Comparison of ENCODE assay signal across 1 cellular context in the genomic region with DNA sequence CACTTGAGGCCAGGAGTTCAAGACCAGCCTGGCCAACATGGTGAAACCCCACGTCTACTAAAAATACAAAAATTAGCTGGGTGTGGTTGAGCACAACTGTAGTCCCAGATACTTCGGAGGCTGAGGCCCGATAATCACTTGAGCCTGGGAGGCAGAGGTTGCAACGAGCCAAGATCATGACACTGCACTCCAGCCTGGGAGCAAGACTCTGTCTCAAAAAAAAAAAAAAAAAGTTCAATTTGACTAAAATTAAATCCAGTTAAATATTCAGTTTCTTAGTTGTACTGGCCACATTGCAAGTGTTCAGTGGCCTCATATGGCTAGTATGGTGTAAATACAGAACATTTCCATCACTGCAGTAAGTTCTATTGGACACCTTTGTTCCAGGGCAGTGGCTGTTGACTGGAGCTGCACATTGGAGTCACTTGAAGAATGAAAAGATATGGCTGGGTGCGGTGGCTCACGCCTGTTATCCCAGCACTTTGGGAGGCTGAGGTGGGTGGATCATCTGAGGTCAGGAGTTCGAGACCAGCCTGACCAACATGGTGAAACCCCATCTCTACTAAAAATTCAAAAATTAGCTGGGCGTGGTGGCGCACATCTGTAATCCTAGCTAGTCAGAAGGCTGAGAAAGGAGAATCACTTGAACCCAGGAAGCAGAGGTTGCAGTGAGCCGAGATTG.
TF ChIP-seq lines count a peak whose summit lies in the region.
"Not testable (repeated sequence)": the region's sequence is repeated elsewhere in the genome, so short reads cannot be mapped to it uniquely, and the experiment has no call there.

No MANE protein-coding gene starts in this region.

TF ChIP-seq in K562, 482 proteins besides CTCF, POLR2A, EP300 and RAD21:
- peak; percentile 73 for TF ChIP-seq EGR1 (conservative IDR thresholded peaks at IDR 0.05)
- TF ChIP-seq ZNF263 (CRISPR knock-in tag; IDR thresholded peaks at IDR 0.05; ENCODE audit: borderline replicate concordance) = peak; percentile 50; the same call in 1 of the 2 replicates
- TF ChIP-seq BCOR (IDR thresholded peaks at IDR 0.05) = peak; percentile 77; the same call in 1 of the 2 replicates
- 0 out of 2 replicates have a peak, but pooled peaks have one; percentile 10 for TF ChIP-seq ZKSCAN8 (CRISPR knock-in tag; IDR thresholded peaks at IDR 0.05)
- peak; percentile 67; the same call in 1 of the 2 replicates for TF ChIP-seq SMARCA4 (IDR thresholded peaks at IDR 0.05)
- TF ChIP-seq DPF2 (IDR thresholded peaks at IDR 0.05) = peak; percentile 83
- peak; percentile 75 for TF ChIP-seq C11orf30 (IDR thresholded peaks at IDR 0.05; ENCODE audit: low read depth)
- TF ChIP-seq ARID1B (IDR thresholded peaks at IDR 0.05) = peak; percentile 63
- peak; percentile 33; the same call in 1 of the 2 replicates for TF ChIP-seq MAFK (IDR thresholded peaks at IDR 0.05; ENCODE audit: low read length)
- TF ChIP-seq, protein P1, sequence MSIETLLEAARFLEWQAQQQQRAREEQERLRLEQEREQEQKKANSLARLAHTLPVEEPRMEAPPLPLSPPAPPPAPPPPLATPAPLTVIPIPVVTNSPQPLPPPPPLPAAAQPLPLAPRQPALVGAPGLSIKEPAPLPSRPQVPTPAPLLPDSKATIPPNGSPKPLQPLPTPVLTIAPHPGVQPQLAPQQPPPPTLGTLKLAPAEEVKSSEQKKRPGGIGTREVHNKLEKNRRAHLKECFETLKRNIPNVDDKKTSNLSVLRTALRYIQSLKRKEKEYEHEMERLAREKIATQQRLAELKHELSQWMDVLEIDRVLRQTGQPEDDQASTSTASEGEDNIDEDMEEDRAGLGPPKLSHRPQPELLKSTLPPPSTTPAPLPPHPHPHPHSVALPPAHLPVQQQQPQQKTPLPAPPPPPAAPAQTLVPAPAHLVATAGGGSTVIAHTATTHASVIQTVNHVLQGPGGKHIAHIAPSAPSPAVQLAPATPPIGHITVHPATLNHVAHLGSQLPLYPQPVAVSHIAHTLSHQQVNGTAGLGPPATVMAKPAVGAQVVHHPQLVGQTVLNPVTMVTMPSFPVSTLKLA (conservative IDR thresholded peaks at IDR 0.05) = 0 out of 4 replicates have a peak, but pooled peaks of 1 of the 2 experiments have one; percentile 2
- peak; percentile 61 for TF ChIP-seq MAFG (tag; conservative IDR thresholded peaks at IDR 0.05)
- peak; percentile 54 for TF ChIP-seq ADNP (tag; IDR thresholded peaks at IDR 0.05)
- 0 out of 2 replicates have a peak, but pooled peaks have one; percentile 13 for TF ChIP-seq RAD51 (IDR thresholded peaks at IDR 0.05; ENCODE audit: borderline replicate concordance, low read depth)
- peak; percentile 38; the same call in 1 of the 2 replicates for TF ChIP-seq KAT7 (CRISPR knock-in tag; IDR thresholded peaks at IDR 0.05; ENCODE audit: borderline replicate concordance)
- 0 out of 2 replicates have a peak, but pooled peaks have one; percentile 43 for TF ChIP-seq ZNF766 (CRISPR knock-in tag; conservative IDR thresholded peaks at IDR 0.05)
- peak; percentile 81 for TF ChIP-seq TBP (optimal IDR thresholded peaks at IDR 0.05; ENCODE audit: low read depth, low read length)
- peak; percentile 49; the same call in 1 of the 2 replicates for TF ChIP-seq MTA3 (IDR thresholded peaks at IDR 0.05; ENCODE audit: borderline replicate concordance)
- peak; percentile 40; the same call in 1 of the 2 replicates for TF ChIP-seq EP400 (IDR thresholded peaks at IDR 0.05)
- TF ChIP-seq MYNN (IDR thresholded peaks at IDR 0.05) = 0 out of 2 replicates have a peak, but pooled peaks have one; percentile 17
- not testable (repeated sequence) for TF ChIP-seq MYNN (CRISPR knock-in tag; IDR thresholded peaks at IDR 0.05); CREB1 (IDR thresholded peaks at IDR 0.05)
- TF ChIP-seq KDM1A (IDR thresholded peaks at IDR 0.05) = peak; percentile 19 to 74; a peak in 3 of 4 replicates
- TF ChIP-seq POLR2H (tag; IDR thresholded peaks at IDR 0.05; ENCODE audit: low read depth) = 0 out of 2 replicates have a peak, but pooled peaks have one; percentile 20
- TF ChIP-seq, protein P2, sequence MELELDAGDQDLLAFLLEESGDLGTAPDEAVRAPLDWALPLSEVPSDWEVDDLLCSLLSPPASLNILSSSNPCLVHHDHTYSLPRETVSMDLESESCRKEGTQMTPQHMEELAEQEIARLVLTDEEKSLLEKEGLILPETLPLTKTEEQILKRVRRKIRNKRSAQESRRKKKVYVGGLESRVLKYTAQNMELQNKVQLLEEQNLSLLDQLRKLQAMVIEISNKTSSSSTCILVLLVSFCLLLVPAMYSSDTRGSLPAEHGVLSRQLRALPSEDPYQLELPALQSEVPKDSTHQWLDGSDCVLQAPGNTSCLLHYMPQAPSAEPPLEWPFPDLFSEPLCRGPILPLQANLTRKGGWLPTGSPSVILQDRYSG (tag; conservative IDR thresholded peaks at IDR 0.05; ENCODE audit: low read depth) = 0 out of 2 replicates have a peak, but pooled peaks have one; percentile 41
- TF ChIP-seq, protein P3, sequence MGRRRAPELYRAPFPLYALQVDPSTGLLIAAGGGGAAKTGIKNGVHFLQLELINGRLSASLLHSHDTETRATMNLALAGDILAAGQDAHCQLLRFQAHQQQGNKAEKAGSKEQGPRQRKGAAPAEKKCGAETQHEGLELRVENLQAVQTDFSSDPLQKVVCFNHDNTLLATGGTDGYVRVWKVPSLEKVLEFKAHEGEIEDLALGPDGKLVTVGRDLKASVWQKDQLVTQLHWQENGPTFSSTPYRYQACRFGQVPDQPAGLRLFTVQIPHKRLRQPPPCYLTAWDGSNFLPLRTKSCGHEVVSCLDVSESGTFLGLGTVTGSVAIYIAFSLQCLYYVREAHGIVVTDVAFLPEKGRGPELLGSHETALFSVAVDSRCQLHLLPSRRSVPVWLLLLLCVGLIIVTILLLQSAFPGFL (CRISPR knock-in tag; IDR thresholded peaks at IDR 0.05) = 0 out of 2 replicates have a peak, but pooled peaks have one; percentile 45
- TF ChIP-seq CEBPB (tag; IDR thresholded peaks at IDR 0.05) = peak; percentile 86
- peak; percentile 85 for TF ChIP-seq ZNF384 (IDR thresholded peaks at IDR 0.05; ENCODE audit: low read depth, low read length)
- TF ChIP-seq TAL1 (IDR thresholded peaks at IDR 0.05) = peak; percentile 40; the same call in 1 of the 2 replicates
- TF ChIP-seq ZNF316 (IDR thresholded peaks at IDR 0.05) = peak; percentile 71
- TF ChIP-seq CREB1 (CRISPR knock-in tag; IDR thresholded peaks at IDR 0.05) = 0 out of 2 replicates have a peak, but pooled peaks have one; percentile 23
- TF ChIP-seq TRIM24 (IDR thresholded peaks at IDR 0.05) = peak in 1 of 2 experiments; percentile 3; a peak in 1 of 4 replicates
- TF ChIP-seq NRF1 (conservative IDR thresholded peaks at IDR 0.05 in 1 of 2, IDR thresholded peaks at IDR 0.05 in 1 of 2) = 0 out of 4 replicates have a peak, but pooled peaks of 1 of the 2 experiments have one; percentile 23
- peak; percentile 51 for TF ChIP-seq TCF3 (CRISPR knock-in tag; IDR thresholded peaks at IDR 0.05)
- TF ChIP-seq POLR3A (IDR thresholded peaks at IDR 0.05; ENCODE audit: borderline replicate concordance, extremely low read depth, insufficient read depth, insufficient read length) = peak; percentile 26
- peak; percentile 75 for TF ChIP-seq NFE2 (IDR thresholded peaks at IDR 0.05; ENCODE audit: low read depth)
- peak; percentile 42; the same call in 1 of the 2 replicates for TF ChIP-seq CBFA2T2 (conservative IDR thresholded peaks at IDR 0.05)
- TF ChIP-seq CBFA2T3 (IDR thresholded peaks at IDR 0.05) = peak; percentile 63
- TF ChIP-seq CXXC5 (CRISPR knock-in tag; IDR thresholded peaks at IDR 0.05) = peak; percentile 24; the same call in 1 of the 2 replicates
- TF ChIP-seq MAFF (IDR thresholded peaks at IDR 0.05; ENCODE audit: low read length) = 0 out of 2 replicates have a peak, but pooled peaks have one; percentile 38
- peak; percentile 29; the same call in 1 of the 2 replicates for TF ChIP-seq TRIM28 (IDR thresholded peaks at IDR 0.05)
- peak; percentile 22; the same call in 1 of the 2 replicates for TF ChIP-seq ATF7 (IDR thresholded peaks at IDR 0.05)
- peak; percentile 40; the same call in 1 of the 2 replicates for TF ChIP-seq SMARCE1 (IDR thresholded peaks at IDR 0.05)
